Comparison of ENCODE assay signal across 20 cellular contexts in genomic region chr7:139127648-139128047, GRCh38. TPM values are rescaled to one million over a fixed set of nuclear protein-coding genes. Genes with fewer than 3 reads are reported as not detected.
DNase-seq lines count a peak whose midpoint lies in the region; TF ChIP-seq lines count a peak whose summit lies in the region.
"Had no signal": no experiment of that assay in that cellular context is flagged by ENCODE, and none has a peak within 500 bp of the region (broad histone marks: within the 10 kb centered on the region; RNA-seq: fewer than 3 reads in every experiment).

No MANE protein-coding gene starts in this region.

- intact Hi-C loops in activated T-helper 2 cell treated with anti-CD3 and anti-CD28 coated beads, Interferon-gamma antibody, Interleukin-2, Interleukin-4, amounts not matched to agents 10 μg/mL and 5 μg/mL and 100 μg/mL, durations not matched to agents 14 hours and 24 hours and 36 hours (cut with micrococcal nuclease), result no loop called here

- no peak overlapping the region for H3K4me3 ChIP-seq in fibroblast of villous mesenchyme (ENCODE audit: low read depth, low read length)
- H3K4me3 ChIP-seq: right atrium auricular region, SK-N-MC had no signal

- peaks cover 31% of the 10 kb centered on the region for H3K4me1 Mint-ChIP-seq in activated T-helper 2 cell treated with anti-CD3 and anti-CD28 coated beads, Interferon-gamma antibody, Interleukin-2, Interleukin-4, amounts not matched to agents 10 μg/mL and 5 μg/mL and 100 μg/mL, durations not matched to agents 14 hours and 24 hours and 36 hours (ENCODE audit: low read depth)

- no peak overlapping the region for H3K27ac Mint-ChIP-seq in activated T-helper 2 cell treated with anti-CD3 and anti-CD28 coated beads, Interferon-gamma antibody, Interleukin-2, Interleukin-4, amounts not matched to agents 10 μg/mL and 5 μg/mL and 100 μg/mL, durations not matched to agents 14 hours and 24 hours and 36 hours
- H3K27ac Mint-ChIP-seq: endodermal cell had no signal

- in situ Hi-C loops in KBM-7 (cut with MboI; ENCODE audit: low pct_unique_long_range_greater_than_20kb, low sequenced_read_pairs), result no loop called here

- no peak overlapping the region for H3K4me3 Mint-ChIP-seq in activated T-helper 2 cell treated with anti-CD3 and anti-CD28 coated beads, Interferon-gamma antibody, Interleukin-2, Interleukin-4, amounts not matched to agents 10 μg/mL and 5 μg/mL and 100 μg/mL, durations not matched to agents 14 hours and 24 hours and 36 hours (ENCODE audit: low read depth)
- H3K4me3 Mint-ChIP-seq: endodermal cell had no signal

- no peaks in the 10 kb centered on the region for H3K36me3 Mint-ChIP-seq in activated T-helper 2 cell treated with anti-CD3 and anti-CD28 coated beads, Interferon-gamma antibody, Interleukin-2, Interleukin-4, amounts not matched to agents 10 μg/mL and 5 μg/mL and 100 μg/mL, durations not matched to agents 14 hours and 24 hours and 36 hours (ENCODE audit: low read depth)

- peak; percentile 23 for TF ChIP-seq CTCF in fibroblast of villous mesenchyme (IDR thresholded peaks at IDR 0.05; ENCODE audit: insufficient read depth, low read depth, low read length)

- peak; percentile 12 for DNase-seq in SIG-M5 treated with dmso at 0.1 percent for 504 hours (lab: John Stamatoyannopoulos, UW; ENCODE audit: unreplicated experiment)
- no peak for DNase-seq in SIG-M5 (lab: John Stamatoyannopoulos, UW)
- DNase-seq in KBM-7, result peak; percentile 34
- peak; percentile 25 for DNase-seq in SW480 (ENCODE audit: low spot score)
- no peak for DNase-seq in fibroblast of villous mesenchyme (ENCODE audit: low read depth)
- no peak for DNase-seq in hippocampal formation (lab: John Stamatoyannopoulos, UW)
- no peak for DNase-seq in DMS153 (lab: John Stamatoyannopoulos, UW)
- DNase-seq in activated T-helper 2 cell treated with anti-CD3 and anti-CD28 coated beads, Interferon-gamma antibody, Interleukin-2, Interleukin-4, amounts not matched to agents 10 μg/mL and 5 μg/mL and 100 μg/mL, durations not matched to agents 14 hours and 24 hours and 36 hours (ENCODE audit: low spot score), result no peak
- DNase-seq: ACHN; activated gamma-delta T cell treated with Interleukin-2 at 50 U/mL for 16 hours; brain microvascular endothelial cell; Caco-2; endodermal cell; mesendoderm; NCI-H1092 treated with DMSO at 0.1 percent for 48 hours; NCI-H2171 treated with DMSO at 0.1 percent for 48 hours; NK-92 treated with Interleukin-12 subunit alpha and Interleukin-12 subunit beta, amount 100 ng/mL, for 24 hours; WERI-Rb-1 had no signal

- H3K27me3 Mint-ChIP-seq in activated T-helper 2 cell treated with anti-CD3 and anti-CD28 coated beads, Interferon-gamma antibody, Interleukin-2, Interleukin-4, amounts not matched to agents 10 μg/mL and 5 μg/mL and 100 μg/mL, durations not matched to agents 14 hours and 24 hours and 36 hours (ENCODE audit: low read depth), result peaks cover 6% of the 10 kb centered on the region

- H3K9me3 Mint-ChIP-seq in activated T-helper 2 cell treated with anti-CD3 and anti-CD28 coated beads, Interferon-gamma antibody, Interleukin-2, Interleukin-4, amounts not matched to agents 10 μg/mL and 5 μg/mL and 100 μg/mL, durations not matched to agents 14 hours and 24 hours and 36 hours, result no peaks in the 10 kb centered on the region

RNA-seq across cellular contexts. Expression of gene ZC3HAV1, which starts 18.1 kb away (rescaled TPM):
- total RNA-seq in fibroblast of villous mesenchyme, result 35.8 and 56.6 TPM in 2 replicates
- total RNA-seq in activated T-helper 2 cell treated with anti-CD3 and anti-CD28 coated beads, Interferon-gamma antibody, Interleukin-2, Interleukin-4, amounts not matched to agents 10 μg/mL and 5 μg/mL and 100 μg/mL, durations not matched to agents 14 hours and 24 hours and 36 hours, result 76.0 and 77.1 TPM in 2 replicates

Comparison
In these comparisons a context has a peak if more than half of its experiments do, and no peak if none do; other contexts are left out.
1. DNase-seq: peak in SIG-M5 treated with dmso at 0.1 percent for 504 hours (single experiment), KBM-7 (single experiment) and SW480 (single experiment); none in SIG-M5 (single experiment), fibroblast of villous mesenchyme (single experiment), hippocampal formation (0 of 2), DMS153 (single experiment) and activated T-helper 2 cell treated with anti-CD3 and anti-CD28 coated beads, Interferon-gamma antibody, Interleukin-2, Interleukin-4, amounts not matched to agents 10 μg/mL and 5 μg/mL and 100 μg/mL, durations not matched to agents 14 hours and 24 hours and 36 hours (single experiment).